ENCODE assay signal across 9 cellular contexts in the genomic region with DNA sequence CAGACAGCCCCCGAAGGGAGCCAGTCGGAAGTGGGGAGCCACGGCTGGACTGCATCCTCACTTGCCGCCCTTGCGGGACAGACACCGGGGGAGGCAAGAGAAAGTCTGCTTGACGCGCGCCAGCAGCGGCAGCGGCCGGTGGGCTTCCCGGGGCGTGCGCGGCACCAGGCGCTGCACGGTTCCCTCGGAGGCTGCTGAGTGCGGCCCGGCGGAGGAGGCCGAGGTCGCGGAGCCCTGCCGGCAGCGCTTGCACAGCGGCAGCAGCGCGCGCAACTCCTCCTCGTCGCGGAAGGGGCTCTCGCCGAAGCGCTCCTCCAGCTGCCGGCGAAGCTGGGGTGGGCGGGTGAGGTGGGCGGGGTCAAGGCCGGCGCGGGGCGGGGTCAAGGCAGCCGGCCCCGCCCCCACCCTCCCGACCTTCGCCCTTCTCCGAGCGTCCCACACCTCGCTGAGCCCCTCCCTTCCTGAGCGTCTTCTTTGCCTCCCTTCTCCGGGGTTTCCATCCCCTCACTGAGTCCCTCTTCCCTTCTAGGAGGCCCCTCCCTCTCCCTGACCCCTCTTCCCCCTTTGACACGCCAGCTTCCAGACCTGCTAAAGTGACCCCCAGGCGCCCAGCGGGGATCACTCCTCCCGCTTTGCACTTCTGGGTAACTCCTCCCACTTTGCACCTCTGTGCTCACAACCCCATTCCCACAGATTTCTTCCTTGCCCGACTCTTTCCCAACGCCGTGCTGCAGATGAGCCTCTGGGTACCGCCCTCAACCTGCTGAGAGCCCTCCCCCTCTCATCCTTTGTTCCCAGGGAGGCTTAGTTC. TPM values are rescaled to one million over a fixed set of nuclear protein-coding genes. Genes with fewer than 3 reads are reported as not detected.
DNase-seq lines count a peak whose midpoint lies in the region; ATAC-seq and TF ChIP-seq lines count a peak whose summit lies in the region.
"Had no signal": no experiment of that assay in that cellular context is flagged by ENCODE, and none has a peak within 500 bp of the region (broad histone marks: within the 10 kb centered on the region; RNA-seq: fewer than 3 reads in every experiment).

No MANE protein-coding gene starts in this region.

- DNase-seq in MG63: peak; percentile 63
- DNase-seq in SK-N-SH: peak; percentile 99
- peak; percentile 82 for DNase-seq in activated naive CD8-positive, alpha-beta T cell treated with anti-CD3 and anti-CD28 coated beads for 36 hours
- peak; percentile 76 for DNase-seq in hepatic stellate cell (ENCODE audit: low spot score)
- DNase-seq in gastrocnemius medialis: peak in 1 of 2 donors; percentile 6
- DNase-seq in AML-193 (lab: John Stamatoyannopoulos, UW): no peak

- peak overlapping the region; percentile 80; the same call in 1 of the 2 replicates for H2AFZ ChIP-seq in SK-N-SH (ENCODE audit: low read depth)

- CTCF ChIA-PET in SK-N-SH (lab: Yijun Ruan, JAX): interaction anchor here (1.4 to 4.9 kb wide), 6 partner anchors 9 to 170 kb away, joined by 5 to 36 read pairs (median 14); a partner anchor contains a TSS

- H3K4me1 Mint-ChIP-seq in activated naive CD8-positive, alpha-beta T cell treated with anti-CD3 and anti-CD28 coated beads for 36 hours: peaks cover 3% of the 10 kb centered on the region

- TF ChIP-seq EP300 in SK-N-SH (IDR thresholded peaks at IDR 0.05; ENCODE audit: borderline replicate concordance in 1 of 2, low read depth in 1 of 2, low read length in 1 of 2): no peak

- H3K9me3 Mint-ChIP-seq in activated naive CD8-positive, alpha-beta T cell treated with anti-CD3 and anti-CD28 coated beads for 36 hours: no peaks in the 10 kb centered on the region

- H3F3A ChIP-seq in SK-N-SH (replicated peaks; ENCODE audit: insufficient read depth): no peaks in the 10 kb centered on the region

- no peaks in the 10 kb centered on the region for H3K9me2 ChIP-seq in SK-N-SH

- H3K4me2 ChIP-seq in SK-N-SH: peak overlapping the region; percentile 94

- intact Hi-C loops in gastrocnemius medialis (cut with DNase I; ENCODE audit: low total_unique reads): no loop called here

- H3K4me1 ChIP-seq in SK-N-SH (ENCODE audit: control insufficient read depth in 1 of 2, insufficient read depth in 2 of 2, low read depth in 1 of 2, low read length in 1 of 2): peaks cover 0 to 21% of the 10 kb centered on the region in 2 experiments; a peak in 2 of 4 replicates
- H3K4me1 ChIP-seq in gastrocnemius medialis: peaks cover 4 to 13% of the 10 kb centered on the region in 2 donors

- peak overlapping the region; percentile 57; the same call in 1 of the 2 replicates for H3K9ac ChIP-seq in SK-N-SH

- no peak for TF ChIP-seq POLR2A in gastrocnemius medialis (IDR thresholded peaks at IDR 0.05)

- H3K36me3 ChIP-seq in MG63 (no peaks in the 10 kb centered on the region), SK-N-SH (replicated peaks in 1 of 2; ENCODE audit: control insufficient read depth in 1 of 2, insufficient read depth in 2 of 2, low read length in 1 of 2) (no peaks in the 10 kb centered on the region), gastrocnemius medialis (no peaks in the 10 kb centered on the region)

- H3K9me3 ChIP-seq in MG63 (no peaks in the 10 kb centered on the region), SK-N-SH (no peaks in the 10 kb centered on the region), gastrocnemius medialis (no peaks in the 10 kb centered on the region)

- 6% methylated on average over 29 of the region's 62 CpGs for WGBS in SK-N-SH (ENCODE audit: low lambda C conversion rate)

- H3K79me2 ChIP-seq in SK-N-SH (ENCODE audit: insufficient read depth): no peaks in the 10 kb centered on the region

- H3K4me3 Mint-ChIP-seq in activated naive CD8-positive, alpha-beta T cell treated with anti-CD3 and anti-CD28 coated beads for 36 hours: peak overlapping the region; percentile 18

- H4K20me1 ChIP-seq in SK-N-SH (ENCODE audit: insufficient read depth): no peaks in the 10 kb centered on the region

- POLR2A ChIA-PET in SK-N-SH (lab: Yijun Ruan, JAX): interaction anchor here (1.8 kb wide), 1 partner anchor 10 kb away, joined by 6 read pairs; no protein-coding TSS in a partner anchor

- H3K36me3 Mint-ChIP-seq in activated naive CD8-positive, alpha-beta T cell treated with anti-CD3 and anti-CD28 coated beads for 36 hours: no peaks in the 10 kb centered on the region

- peaks cover 31% of the 10 kb centered on the region for H3K27me3 Mint-ChIP-seq in activated naive CD8-positive, alpha-beta T cell treated with anti-CD3 and anti-CD28 coated beads for 36 hours

- H3K27me3 ChIP-seq in MG63 (peaks cover 14% of the 10 kb centered on the region), SK-N-SH (ENCODE audit: insufficient read depth) (no peaks in the 10 kb centered on the region), gastrocnemius medialis (peaks cover 27 to 42% (median 32%) of the 10 kb centered on the region in 3 donors)

- in situ Hi-C loops in gastrocnemius medialis (cut with MboI; ENCODE audit: low sequenced_read_pairs in 4 of 4): no loop called here

- TF ChIP-seq RAD21 in SK-N-SH (IDR thresholded peaks at IDR 0.05; ENCODE audit: low read length): no peak

- ATAC-seq in GM18498 (IDR thresholded peaks at IDR 0.05; ENCODE audit: unreplicated experiment) (peak; percentile 69), gastrocnemius medialis (peak in 1 of 2 donors; percentile 7), HG02870 (IDR thresholded peaks at IDR 0.05; ENCODE audit: unreplicated experiment) (no peak)

- TF ChIP-seq CTCF in SK-N-SH (IDR thresholded peaks at IDR 0.05): no peak
- TF ChIP-seq CTCF in gastrocnemius medialis (IDR thresholded peaks at IDR 0.05 in 4 of 5, conservative IDR thresholded peaks at IDR 0.05 in 1 of 5): no peak

- H3K4me3 ChIP-seq in MG63 (peak overlapping the region; percentile 33), SK-N-SH (ENCODE audit: low read depth in 2 of 2, low read length in 1 of 2) (peak overlapping the region; percentile 62 to 63), gastrocnemius medialis (peak overlapping the region; percentile 48 to 57 (median 54))

- H3K27ac ChIP-seq in SK-N-SH (ENCODE audit: low read depth in 2 of 2, low read length in 1 of 2): peak overlapping the region in 1 of 2 experiments; percentile 82; a peak in 2 of 4 replicates
- no peak overlapping the region for H3K27ac ChIP-seq in gastrocnemius medialis

- no peak overlapping the region for H3K27ac Mint-ChIP-seq in activated naive CD8-positive, alpha-beta T cell treated with anti-CD3 and anti-CD28 coated beads for 36 hours

TF ChIP-seq in SK-N-SH, 30 proteins besides CTCF, POLR2A, EP300 and RAD21 (continues in another document):
- TF ChIP-seq FOXM1 (IDR thresholded peaks at IDR 0.05; ENCODE audit: low read depth): no peak
- peak; percentile 26 for TF ChIP-seq CHD2 (IDR thresholded peaks at IDR 0.05; ENCODE audit: low read length, partially characterized antibody)
- TF ChIP-seq MXI1 (IDR thresholded peaks at IDR 0.05; ENCODE audit: low read depth, low read length): no peak
- TF ChIP-seq, protein P1, sequence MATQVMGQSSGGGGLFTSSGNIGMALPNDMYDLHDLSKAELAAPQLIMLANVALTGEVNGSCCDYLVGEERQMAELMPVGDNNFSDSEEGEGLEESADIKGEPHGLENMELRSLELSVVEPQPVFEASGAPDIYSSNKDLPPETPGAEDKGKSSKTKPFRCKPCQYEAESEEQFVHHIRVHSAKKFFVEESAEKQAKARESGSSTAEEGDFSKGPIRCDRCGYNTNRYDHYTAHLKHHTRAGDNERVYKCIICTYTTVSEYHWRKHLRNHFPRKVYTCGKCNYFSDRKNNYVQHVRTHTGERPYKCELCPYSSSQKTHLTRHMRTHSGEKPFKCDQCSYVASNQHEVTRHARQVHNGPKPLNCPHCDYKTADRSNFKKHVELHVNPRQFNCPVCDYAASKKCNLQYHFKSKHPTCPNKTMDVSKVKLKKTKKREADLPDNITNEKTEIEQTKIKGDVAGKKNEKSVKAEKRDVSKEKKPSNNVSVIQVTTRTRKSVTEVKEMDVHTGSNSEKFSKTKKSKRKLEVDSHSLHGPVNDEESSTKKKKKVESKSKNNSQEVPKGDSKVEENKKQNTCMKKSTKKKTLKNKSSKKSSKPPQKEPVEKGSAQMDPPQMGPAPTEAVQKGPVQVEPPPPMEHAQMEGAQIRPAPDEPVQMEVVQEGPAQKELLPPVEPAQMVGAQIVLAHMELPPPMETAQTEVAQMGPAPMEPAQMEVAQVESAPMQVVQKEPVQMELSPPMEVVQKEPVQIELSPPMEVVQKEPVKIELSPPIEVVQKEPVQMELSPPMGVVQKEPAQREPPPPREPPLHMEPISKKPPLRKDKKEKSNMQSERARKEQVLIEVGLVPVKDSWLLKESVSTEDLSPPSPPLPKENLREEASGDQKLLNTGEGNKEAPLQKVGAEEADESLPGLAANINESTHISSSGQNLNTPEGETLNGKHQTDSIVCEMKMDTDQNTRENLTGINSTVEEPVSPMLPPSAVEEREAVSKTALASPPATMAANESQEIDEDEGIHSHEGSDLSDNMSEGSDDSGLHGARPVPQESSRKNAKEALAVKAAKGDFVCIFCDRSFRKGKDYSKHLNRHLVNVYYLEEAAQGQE (IDR thresholded peaks at IDR 0.05; ENCODE audit: low read depth, low read length): no peak

RNA-seq across cellular contexts. Expression of a gene that starts 8.8 kb away (rescaled TPM):
- total RNA-seq in MG63 (2014; rRNA removed; shearing (Covaris generic); ENCODE audit: low replicate concordance): 1.3 and 1.9 TPM in 2 replicates
- polyA plus RNA-seq in SK-N-SH (2012; rRNA removed): 4.3 and 5.4 TPM in 2 replicates
- polyA plus RNA-seq in SK-N-SH (2012; cell fraction: cytosol; rRNA removed): 2.6 and 4.9 TPM in 2 replicates
- polyA plus RNA-seq in SK-N-SH (2012; cell fraction: nucleus; rRNA removed): 11.5 and 13.8 TPM in 2 replicates
- not detected for total RNA-seq in activated naive CD8-positive, alpha-beta T cell treated with anti-CD3 and anti-CD28 coated beads for 36 hours
- total RNA-seq in gastrocnemius medialis: 1 to 10 TPM in 1 of 4 donors, not detected in 3; 1.1 TPM
- total RNA-seq: pulmonary artery endothelial cell had no signal

RNA-seq across cellular contexts. Expression of a gene that starts 8.9 kb away (rescaled TPM):
- not detected in 2 replicates for total RNA-seq in MG63 (2014; rRNA removed; shearing (Covaris generic); ENCODE audit: low replicate concordance)
- 0.23 and 0.32 TPM in 2 replicates for polyA plus RNA-seq in SK-N-SH (2012; rRNA removed)
- 0.24 and 0.30 TPM in 2 replicates for polyA plus RNA-seq in SK-N-SH (2012; cell fraction: cytosol; rRNA removed)
- 1.2 and 1.8 TPM in 2 replicates for polyA plus RNA-seq in SK-N-SH (2012; cell fraction: nucleus; rRNA removed)
- total RNA-seq in activated naive CD8-positive, alpha-beta T cell treated with anti-CD3 and anti-CD28 coated beads for 36 hours: not detected
- total RNA-seq in gastrocnemius medialis: not detected

RNA-seq across cellular contexts. Expression of a gene that starts 16.1 kb away (rescaled TPM):
- 0.07 TPM in 1 of 2 replicates, not detected in the other for total RNA-seq in MG63 (2014; rRNA removed; shearing (Covaris generic); ENCODE audit: low replicate concordance)
- polyA plus RNA-seq in SK-N-SH (2012; rRNA removed): 0.73 and 0.99 TPM in 2 replicates
- 0.48 and 0.83 TPM in 2 replicates for polyA plus RNA-seq in SK-N-SH (2012; cell fraction: cytosol; rRNA removed)
- 0.58 and 0.85 TPM in 2 replicates for polyA plus RNA-seq in SK-N-SH (2012; cell fraction: nucleus; rRNA removed)
- not detected for total RNA-seq in activated naive CD8-positive, alpha-beta T cell treated with anti-CD3 and anti-CD28 coated beads for 36 hours
- under 1 TPM in 1 of 4 donors, not detected in 3; 0.33 TPM for total RNA-seq in gastrocnemius medialis
- total RNA-seq: pulmonary artery endothelial cell had no signal

RNA-seq across cellular contexts. Expression of a gene that starts 42.4 kb away (rescaled TPM):
- total RNA-seq in MG63 (2014; rRNA removed; shearing (Covaris generic); ENCODE audit: low replicate concordance): not detected in 2 replicates
- 0.21 and 0.31 TPM in 2 replicates for polyA plus RNA-seq in SK-N-SH (2012; rRNA removed)
- 0.09 and 0.18 TPM in 2 replicates for polyA plus RNA-seq in SK-N-SH (2012; cell fraction: cytosol; rRNA removed)
- 1.0 and 1.3 TPM in 2 replicates for polyA plus RNA-seq in SK-N-SH (2012; cell fraction: nucleus; rRNA removed)
- total RNA-seq in activated naive CD8-positive, alpha-beta T cell treated with anti-CD3 and anti-CD28 coated beads for 36 hours: under 1 TPM; 0.21 to 0.36 TPM
- total RNA-seq in gastrocnemius medialis: 100 to 1,000 TPM in 2 of 4 donors, 10 to 100 TPM in 2; 17.2 to 255 (median 88.4) TPM

Comparison
In these comparisons a context has a peak if more than half of its experiments do, and no peak if none do; other contexts are left out.
1. DNase-seq: peak in MG63 (single experiment), SK-N-SH (single experiment), activated naive CD8-positive, alpha-beta T cell treated with anti-CD3 and anti-CD28 coated beads for 36 hours (single experiment) and hepatic stellate cell (single experiment); none in AML-193 (0 of 2).
2. Peak in every context shown above with its lines, with median percentiles within 50 percentile points of each other: H3K4me3 ChIP-seq.